ENCODE assay signal across 1 cellular context in the genomic region with DNA sequence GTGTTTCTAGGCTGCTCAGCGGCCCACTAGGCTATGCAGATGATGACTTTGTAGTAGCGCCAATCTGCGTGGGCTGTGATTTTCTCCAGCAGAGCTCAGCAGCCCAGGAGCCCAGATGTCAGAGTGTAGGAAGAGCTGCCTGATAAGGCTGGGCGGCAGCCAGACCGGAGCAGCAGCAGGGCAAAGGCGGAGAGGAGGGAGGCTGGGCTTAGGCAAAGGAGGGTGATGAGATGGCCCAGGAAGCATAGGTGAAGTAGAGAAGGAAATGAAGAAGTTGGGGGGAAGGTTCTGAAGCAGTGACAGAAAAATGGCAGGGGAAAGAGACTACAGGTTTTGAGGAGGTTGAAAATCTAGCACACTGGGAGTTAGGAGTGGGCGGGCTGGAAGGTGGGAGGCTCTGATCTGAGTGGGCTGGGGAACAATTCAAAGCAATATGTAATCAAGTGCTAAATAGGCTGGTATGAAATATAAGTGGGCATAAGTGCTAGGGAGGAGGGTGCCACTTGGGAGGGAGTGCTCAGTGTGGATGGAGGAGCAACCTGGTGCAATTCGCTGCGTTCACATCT.
TF ChIP-seq lines count a peak whose summit lies in the region.

No MANE protein-coding gene starts in this region.

TF ChIP-seq in K562, 482 proteins besides CTCF, POLR2A, EP300 and RAD21 (continued from another document and continues in another):
- TF ChIP-seq, protein P1, sequence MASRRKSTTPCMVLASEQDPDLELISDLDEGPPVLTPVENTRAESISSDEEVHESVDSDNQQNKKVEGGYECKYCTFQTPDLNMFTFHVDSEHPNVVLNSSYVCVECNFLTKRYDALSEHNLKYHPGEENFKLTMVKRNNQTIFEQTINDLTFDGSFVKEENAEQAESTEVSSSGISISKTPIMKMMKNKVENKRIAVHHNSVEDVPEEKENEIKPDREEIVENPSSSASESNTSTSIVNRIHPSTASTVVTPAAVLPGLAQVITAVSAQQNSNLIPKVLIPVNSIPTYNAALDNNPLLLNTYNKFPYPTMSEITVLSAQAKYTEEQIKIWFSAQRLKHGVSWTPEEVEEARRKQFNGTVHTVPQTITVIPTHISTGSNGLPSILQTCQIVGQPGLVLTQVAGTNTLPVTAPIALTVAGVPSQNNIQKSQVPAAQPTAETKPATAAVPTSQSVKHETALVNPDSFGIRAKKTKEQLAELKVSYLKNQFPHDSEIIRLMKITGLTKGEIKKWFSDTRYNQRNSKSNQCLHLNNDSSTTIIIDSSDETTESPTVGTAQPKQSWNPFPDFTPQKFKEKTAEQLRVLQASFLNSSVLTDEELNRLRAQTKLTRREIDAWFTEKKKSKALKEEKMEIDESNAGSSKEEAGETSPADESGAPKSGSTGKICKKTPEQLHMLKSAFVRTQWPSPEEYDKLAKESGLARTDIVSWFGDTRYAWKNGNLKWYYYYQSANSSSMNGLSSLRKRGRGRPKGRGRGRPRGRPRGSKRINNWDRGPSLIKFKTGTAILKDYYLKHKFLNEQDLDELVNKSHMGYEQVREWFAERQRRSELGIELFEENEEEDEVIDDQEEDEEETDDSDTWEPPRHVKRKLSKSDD (conservative IDR thresholded peaks at IDR 0.05; ENCODE audit: low read length) = no peak
- no peak for TF ChIP-seq MYC (IDR thresholded peaks at IDR 0.05; ENCODE audit: low read depth, low read length)
- no peak for TF ChIP-seq MYC (CRISPR knock-in tag; IDR thresholded peaks at IDR 0.05; ENCODE audit: borderline replicate concordance, low read depth)
- TF ChIP-seq RBM15 (IDR thresholded peaks at IDR 0.05; ENCODE audit: insufficient read depth, low read length) = no peak
- no peak for TF ChIP-seq RBM34 (IDR thresholded peaks at IDR 0.05; ENCODE audit: borderline replicate concordance, insufficient read depth, low read length)
- no peak for TF ChIP-seq CBX5 (IDR thresholded peaks at IDR 0.05; ENCODE audit: borderline replicate concordance, low read depth)
- no peak for TF ChIP-seq NR2F6 (CRISPR knock-in tag; IDR thresholded peaks at IDR 0.05)
- no peak for TF ChIP-seq CBFB (CRISPR knock-in tag; IDR thresholded peaks at IDR 0.05)
- TF ChIP-seq JUND (IDR thresholded peaks at IDR 0.05; ENCODE audit: borderline replicate concordance, low read depth, low read length) = peak; percentile 50; the same call in 1 of the 2 replicates
- no peak; the same call in 2 of the 3 replicates for TF ChIP-seq JUND (tag; IDR thresholded peaks at IDR 0.05; ENCODE audit: borderline replicate concordance, low read depth, low read length)
- no peak for TF ChIP-seq IRF2 (CRISPR knock-in tag; IDR thresholded peaks at IDR 0.05)
- no peak for TF ChIP-seq ZBTB8A (IDR thresholded peaks at IDR 0.05; ENCODE audit: partially characterized antibody)
- no peak for TF ChIP-seq SOX6 (IDR thresholded peaks at IDR 0.05)
- TF ChIP-seq, protein P2, sequence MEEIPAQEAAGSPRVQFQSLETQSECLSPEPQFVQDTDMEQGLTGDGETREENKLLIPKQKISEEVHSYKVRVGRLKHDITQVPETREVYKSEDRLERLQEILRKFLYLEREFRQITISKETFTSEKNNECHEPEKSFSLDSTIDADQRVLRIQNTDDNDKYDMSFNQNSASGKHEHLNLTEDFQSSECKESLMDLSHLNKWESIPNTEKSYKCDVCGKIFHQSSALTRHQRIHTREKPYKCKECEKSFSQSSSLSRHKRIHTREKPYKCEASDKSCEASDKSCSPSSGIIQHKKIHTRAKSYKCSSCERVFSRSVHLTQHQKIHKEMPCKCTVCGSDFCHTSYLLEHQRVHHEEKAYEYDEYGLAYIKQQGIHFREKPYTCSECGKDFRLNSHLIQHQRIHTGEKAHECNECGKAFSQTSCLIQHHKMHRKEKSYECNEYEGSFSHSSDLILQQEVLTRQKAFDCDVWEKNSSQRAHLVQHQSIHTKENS (CRISPR knock-in tag; IDR thresholded peaks at IDR 0.05) = no peak
- TF ChIP-seq ZNF77 (CRISPR knock-in tag; IDR thresholded peaks at IDR 0.05) = no peak
- TF ChIP-seq ZNF76 (CRISPR knock-in tag; IDR thresholded peaks at IDR 0.05; ENCODE audit: borderline replicate concordance) = no peak
- TF ChIP-seq KLF16 (IDR thresholded peaks at IDR 0.05) = no peak; the same call in 1 of the 2 replicates
- TF ChIP-seq CREM (IDR thresholded peaks at IDR 0.05; ENCODE audit: low read depth) = peak; percentile 22; the same call in 1 of the 2 replicates
- no peak for TF ChIP-seq PCBP1 (IDR thresholded peaks at IDR 0.05; ENCODE audit: low read depth, low read length, poor library complexity, severe bottlenecking)
- no peak for TF ChIP-seq ZBTB1 (CRISPR knock-in tag; IDR thresholded peaks at IDR 0.05; ENCODE audit: borderline replicate concordance, low read depth)
- TF ChIP-seq HDAC1 (IDR thresholded peaks at IDR 0.05) = peak in 1 of 2 experiments; percentile 87; a peak in 2 of 4 replicates
- TF ChIP-seq, protein P3, sequence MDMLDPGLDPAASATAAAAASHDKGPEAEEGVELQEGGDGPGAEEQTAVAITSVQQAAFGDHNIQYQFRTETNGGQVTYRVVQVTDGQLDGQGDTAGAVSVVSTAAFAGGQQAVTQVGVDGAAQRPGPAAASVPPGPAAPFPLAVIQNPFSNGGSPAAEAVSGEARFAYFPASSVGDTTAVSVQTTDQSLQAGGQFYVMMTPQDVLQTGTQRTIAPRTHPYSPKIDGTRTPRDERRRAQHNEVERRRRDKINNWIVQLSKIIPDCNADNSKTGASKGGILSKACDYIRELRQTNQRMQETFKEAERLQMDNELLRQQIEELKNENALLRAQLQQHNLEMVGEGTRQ (CRISPR knock-in tag; IDR thresholded peaks at IDR 0.05) = no peak
- no peak for TF ChIP-seq EZH2 (IDR thresholded peaks at IDR 0.05; ENCODE audit: borderline replicate concordance, low read depth, low read length)
- no peak for TF ChIP-seq GABPB2 (CRISPR knock-in tag; conservative IDR thresholded peaks at IDR 0.05)
- TF ChIP-seq FOXJ2 (tag; IDR thresholded peaks at IDR 0.05) = no peak
- TF ChIP-seq GTF2A2 (tag; IDR thresholded peaks at IDR 0.05) = no peak
- no peak for TF ChIP-seq RHOXF2B (CRISPR knock-in tag; conservative IDR thresholded peaks at IDR 0.05)
- TF ChIP-seq, protein P4, sequence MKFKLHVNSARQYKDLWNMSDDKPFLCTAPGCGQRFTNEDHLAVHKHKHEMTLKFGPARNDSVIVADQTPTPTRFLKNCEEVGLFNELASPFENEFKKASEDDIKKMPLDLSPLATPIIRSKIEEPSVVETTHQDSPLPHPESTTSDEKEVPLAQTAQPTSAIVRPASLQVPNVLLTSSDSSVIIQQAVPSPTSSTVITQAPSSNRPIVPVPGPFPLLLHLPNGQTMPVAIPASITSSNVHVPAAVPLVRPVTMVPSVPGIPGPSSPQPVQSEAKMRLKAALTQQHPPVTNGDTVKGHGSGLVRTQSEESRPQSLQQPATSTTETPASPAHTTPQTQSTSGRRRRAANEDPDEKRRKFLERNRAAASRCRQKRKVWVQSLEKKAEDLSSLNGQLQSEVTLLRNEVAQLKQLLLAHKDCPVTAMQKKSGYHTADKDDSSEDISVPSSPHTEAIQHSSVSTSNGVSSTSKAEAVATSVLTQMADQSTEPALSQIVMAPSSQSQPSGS (CRISPR knock-in tag; IDR thresholded peaks at IDR 0.05) = no peak
- no peak for TF ChIP-seq SMARCB1 (IDR thresholded peaks at IDR 0.05; ENCODE audit: insufficient read length, low read depth)
- peak; percentile 51 for TF ChIP-seq TEAD4 (IDR thresholded peaks at IDR 0.05; ENCODE audit: low read length)
- TF ChIP-seq TEAD4 (CRISPR knock-in tag; IDR thresholded peaks at IDR 0.05; ENCODE audit: borderline replicate concordance) = no peak
- TF ChIP-seq ZNF644 (tag; IDR thresholded peaks at IDR 0.05; ENCODE audit: low read depth) = no peak
- TF ChIP-seq BRD9 (IDR thresholded peaks at IDR 0.05; ENCODE audit: low read depth, partially characterized antibody) = no peak
- TF ChIP-seq, protein P5, sequence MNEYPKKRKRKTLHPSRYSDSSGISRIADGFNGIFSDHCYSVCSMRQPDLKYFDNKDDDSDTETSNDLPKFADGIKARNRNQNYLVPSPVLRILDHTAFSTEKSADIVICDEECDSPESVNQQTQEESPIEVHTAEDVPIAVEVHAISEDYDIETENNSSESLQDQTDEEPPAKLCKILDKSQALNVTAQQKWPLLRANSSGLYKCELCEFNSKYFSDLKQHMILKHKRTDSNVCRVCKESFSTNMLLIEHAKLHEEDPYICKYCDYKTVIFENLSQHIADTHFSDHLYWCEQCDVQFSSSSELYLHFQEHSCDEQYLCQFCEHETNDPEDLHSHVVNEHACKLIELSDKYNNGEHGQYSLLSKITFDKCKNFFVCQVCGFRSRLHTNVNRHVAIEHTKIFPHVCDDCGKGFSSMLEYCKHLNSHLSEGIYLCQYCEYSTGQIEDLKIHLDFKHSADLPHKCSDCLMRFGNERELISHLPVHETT (CRISPR knock-in tag; conservative IDR thresholded peaks at IDR 0.05 in 1 of 2, IDR thresholded peaks at IDR 0.05 in 1 of 2) = no peak
- TF ChIP-seq BHLHE40 (IDR thresholded peaks at IDR 0.05; ENCODE audit: low read length) = 0 out of 2 replicates have a peak, but pooled peaks have one; percentile 23
- TF ChIP-seq RCOR1 (IDR thresholded peaks at IDR 0.05; ENCODE audit: borderline replicate concordance in 1 of 2, low read depth in 2 of 2, low read length in 2 of 2) = peak; percentile 84 to 99
- TF ChIP-seq, protein P6, sequence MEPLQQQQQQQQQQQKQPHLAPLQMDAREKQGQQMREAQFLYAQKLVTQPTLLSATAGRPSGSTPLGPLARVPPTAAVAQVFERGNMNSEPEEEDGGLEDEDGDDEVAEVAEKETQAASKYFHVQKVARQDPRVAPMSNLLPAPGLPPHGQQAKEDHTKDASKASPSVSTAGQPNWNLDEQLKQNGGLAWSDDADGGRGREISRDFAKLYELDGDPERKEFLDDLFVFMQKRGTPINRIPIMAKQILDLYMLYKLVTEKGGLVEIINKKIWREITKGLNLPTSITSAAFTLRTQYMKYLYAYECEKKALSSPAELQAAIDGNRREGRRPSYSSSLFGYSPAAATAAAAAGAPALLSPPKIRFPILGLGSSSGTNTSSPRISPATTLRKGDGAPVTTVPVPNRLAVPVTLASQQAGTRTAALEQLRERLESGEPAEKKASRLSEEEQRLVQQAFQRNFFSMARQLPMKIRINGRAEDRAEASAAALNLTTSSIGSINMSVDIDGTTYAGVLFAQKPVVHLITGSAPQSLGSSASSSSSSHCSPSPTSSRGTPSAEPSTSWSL (CRISPR knock-in tag; IDR thresholded peaks at IDR 0.05; ENCODE audit: borderline replicate concordance) = no peak
- TF ChIP-seq CBFA2T3 (IDR thresholded peaks at IDR 0.05) = peak; percentile 88
- no peak for TF ChIP-seq TFE3 (CRISPR knock-in tag; IDR thresholded peaks at IDR 0.05)
- peak; percentile 66 for TF ChIP-seq CXXC5 (CRISPR knock-in tag; IDR thresholded peaks at IDR 0.05)
- no peak for TF ChIP-seq DIDO1 (tag; IDR thresholded peaks at IDR 0.05; ENCODE audit: low read depth)
- no peak for TF ChIP-seq POU5F1 (IDR thresholded peaks at IDR 0.05; ENCODE audit: borderline replicate concordance, low read depth, low read length, partially characterized antibody)
- TF ChIP-seq, protein P7, sequence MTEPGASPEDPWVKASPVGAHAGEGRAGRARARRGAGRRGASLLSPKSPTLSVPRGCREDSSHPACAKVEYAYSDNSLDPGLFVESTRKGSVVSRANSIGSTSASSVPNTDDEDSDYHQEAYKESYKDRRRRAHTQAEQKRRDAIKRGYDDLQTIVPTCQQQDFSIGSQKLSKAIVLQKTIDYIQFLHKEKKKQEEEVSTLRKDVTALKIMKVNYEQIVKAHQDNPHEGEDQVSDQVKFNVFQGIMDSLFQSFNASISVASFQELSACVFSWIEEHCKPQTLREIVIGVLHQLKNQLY (CRISPR knock-in tag; conservative IDR thresholded peaks at IDR 0.05) = no peak
- no peak for TF ChIP-seq HLTF (IDR thresholded peaks at IDR 0.05)
- no peak for TF ChIP-seq ZNF444 (CRISPR knock-in tag; IDR thresholded peaks at IDR 0.05)
- no peak for TF ChIP-seq MAFF (IDR thresholded peaks at IDR 0.05; ENCODE audit: low read length)
- TF ChIP-seq, protein P8, sequence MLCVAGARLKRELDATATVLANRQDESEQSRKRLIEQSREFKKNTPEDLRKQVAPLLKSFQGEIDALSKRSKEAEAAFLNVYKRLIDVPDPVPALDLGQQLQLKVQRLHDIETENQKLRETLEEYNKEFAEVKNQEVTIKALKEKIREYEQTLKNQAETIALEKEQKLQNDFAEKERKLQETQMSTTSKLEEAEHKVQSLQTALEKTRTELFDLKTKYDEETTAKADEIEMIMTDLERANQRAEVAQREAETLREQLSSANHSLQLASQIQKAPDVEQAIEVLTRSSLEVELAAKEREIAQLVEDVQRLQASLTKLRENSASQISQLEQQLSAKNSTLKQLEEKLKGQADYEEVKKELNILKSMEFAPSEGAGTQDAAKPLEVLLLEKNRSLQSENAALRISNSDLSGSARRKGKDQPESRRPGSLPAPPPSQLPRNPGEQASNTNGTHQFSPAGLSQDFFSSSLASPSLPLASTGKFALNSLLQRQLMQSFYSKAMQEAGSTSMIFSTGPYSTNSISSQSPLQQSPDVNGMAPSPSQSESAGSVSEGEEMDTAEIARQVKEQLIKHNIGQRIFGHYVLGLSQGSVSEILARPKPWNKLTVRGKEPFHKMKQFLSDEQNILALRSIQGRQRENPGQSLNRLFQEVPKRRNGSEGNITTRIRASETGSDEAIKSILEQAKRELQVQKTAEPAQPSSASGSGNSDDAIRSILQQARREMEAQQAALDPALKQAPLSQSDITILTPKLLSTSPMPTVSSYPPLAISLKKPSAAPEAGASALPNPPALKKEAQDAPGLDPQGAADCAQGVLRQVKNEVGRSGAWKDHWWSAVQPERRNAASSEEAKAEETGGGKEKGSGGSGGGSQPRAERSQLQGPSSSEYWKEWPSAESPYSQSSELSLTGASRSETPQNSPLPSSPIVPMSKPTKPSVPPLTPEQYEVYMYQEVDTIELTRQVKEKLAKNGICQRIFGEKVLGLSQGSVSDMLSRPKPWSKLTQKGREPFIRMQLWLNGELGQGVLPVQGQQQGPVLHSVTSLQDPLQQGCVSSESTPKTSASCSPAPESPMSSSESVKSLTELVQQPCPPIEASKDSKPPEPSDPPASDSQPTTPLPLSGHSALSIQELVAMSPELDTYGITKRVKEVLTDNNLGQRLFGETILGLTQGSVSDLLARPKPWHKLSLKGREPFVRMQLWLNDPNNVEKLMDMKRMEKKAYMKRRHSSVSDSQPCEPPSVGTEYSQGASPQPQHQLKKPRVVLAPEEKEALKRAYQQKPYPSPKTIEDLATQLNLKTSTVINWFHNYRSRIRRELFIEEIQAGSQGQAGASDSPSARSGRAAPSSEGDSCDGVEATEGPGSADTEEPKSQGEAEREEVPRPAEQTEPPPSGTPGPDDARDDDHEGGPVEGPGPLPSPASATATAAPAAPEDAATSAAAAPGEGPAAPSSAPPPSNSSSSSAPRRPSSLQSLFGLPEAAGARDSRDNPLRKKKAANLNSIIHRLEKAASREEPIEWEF (CRISPR knock-in tag; IDR thresholded peaks at IDR 0.05) = no peak
- no peak for TF ChIP-seq ZSCAN32 (CRISPR knock-in tag; IDR thresholded peaks at IDR 0.05)
- no peak for TF ChIP-seq SMAD4 (CRISPR knock-in tag; conservative IDR thresholded peaks at IDR 0.05)
- peak; percentile 38; the same call in 1 of the 2 replicates for TF ChIP-seq BCOR (IDR thresholded peaks at IDR 0.05)
